Comparison of ENCODE assay signal across 8 cellular contexts in genomic region chr3:125375950-125376679, GRCh38. TPM values are rescaled to one million over a fixed set of nuclear protein-coding genes. Genes with fewer than 3 reads are reported as not detected.
A peak's percentile ranks its signal among the peaks of the same experiment; 100 is the strongest.
DNase-seq lines count a peak whose midpoint lies in the region; ATAC-seq and TF ChIP-seq lines count a peak whose summit lies in the region.

No MANE protein-coding gene starts in this region.

- ATAC-seq in GM18858 (IDR thresholded peaks at IDR 0.05; ENCODE audit: unreplicated experiment): no peak
- no peak for ATAC-seq in GM21526 (IDR thresholded peaks at IDR 0.05; ENCODE audit: low FRiP score, unreplicated experiment)

- H3K4me3 Mint-ChIP-seq in Calu3 (ENCODE audit: low read depth, unreplicated experiment): peak overlapping the region; percentile 88
- H3K4me3 Mint-ChIP-seq in activated CD4-positive, alpha-beta memory T cell treated with anti-CD3 and anti-CD28 coated beads, Interleukin-2, amount 10 ng/mL, durations not matched to agents 7 days and 5 days: peak overlapping the region; percentile 97

- H3K9ac ChIP-seq in iPS-18a (ENCODE audit: low read length): peak overlapping the region; percentile 83
- peak overlapping the region; percentile 94 to 95 for H3K9ac ChIP-seq in stomach smooth muscle (ENCODE audit: low read length in 2 of 2)

- peaks cover 22% of the 10 kb centered on the region for H3K36me3 Mint-ChIP-seq in Calu3 (ENCODE audit: insufficient read depth, unreplicated experiment)
- H3K36me3 Mint-ChIP-seq in activated CD4-positive, alpha-beta memory T cell treated with anti-CD3 and anti-CD28 coated beads, Interleukin-2, amount 10 ng/mL, durations not matched to agents 7 days and 5 days (ENCODE audit: low read depth): peaks cover 18% of the 10 kb centered on the region

- peak overlapping the region; percentile 79 for H3K27ac Mint-ChIP-seq in Calu3 (ENCODE audit: unreplicated experiment)
- peak overlapping the region; percentile 85 for H3K27ac Mint-ChIP-seq in activated CD4-positive, alpha-beta memory T cell treated with anti-CD3 and anti-CD28 coated beads, Interleukin-2, amount 10 ng/mL, durations not matched to agents 7 days and 5 days

- H3K27me3 ChIP-seq in iPS-18a (ENCODE audit: control insufficient read depth, insufficient read depth, low read length) (no peaks in the 10 kb centered on the region), stomach smooth muscle (ENCODE audit: control insufficient read depth in 1 of 2, insufficient read depth in 2 of 2, low read length in 2 of 2) (no peaks in the 10 kb centered on the region)

- DNase-seq in Calu3 (no peak), NCI-H2171 treated with DMSO at 0.1 percent for 48 hours (lab: John Stamatoyannopoulos, UW) (no peak)
- no peak for DNase-seq in activated CD4-positive, alpha-beta memory T cell treated with anti-CD3 and anti-CD28 coated beads, Interleukin-2, amount 10 ng/mL, durations not matched to agents 7 days and 5 days

- no peaks in the 10 kb centered on the region for H3K9me3 Mint-ChIP-seq in Calu3 (ENCODE audit: low read depth, unreplicated experiment)
- no peaks in the 10 kb centered on the region for H3K9me3 Mint-ChIP-seq in activated CD4-positive, alpha-beta memory T cell treated with anti-CD3 and anti-CD28 coated beads, Interleukin-2, amount 10 ng/mL, durations not matched to agents 7 days and 5 days

- H3K27ac ChIP-seq in iPS-18a (ENCODE audit: low read length) (no peak overlapping the region), stomach smooth muscle (ENCODE audit: low read length) (peak overlapping the region; percentile 75)

- no peak for TF ChIP-seq RAD21 in Ishikawa (IDR thresholded peaks at IDR 0.05; ENCODE audit: low read depth)

- H3K36me3 ChIP-seq in iPS-18a (ENCODE audit: control insufficient read depth, low read depth, low read length): no peaks in the 10 kb centered on the region
- H3K36me3 ChIP-seq in stomach smooth muscle (ENCODE audit: control insufficient read depth in 2 of 2, insufficient read depth in 2 of 2, low read length in 2 of 2): no peaks in the 10 kb centered on the region

- POLR2A ChIA-PET in activated CD4-positive, alpha-beta memory T cell treated with anti-CD3 and anti-CD28 coated beads, Interleukin-2, amount 10 ng/mL, durations not matched to agents 7 days and 5 days (lab: Charles Lee): interaction anchor here (0.6 to 1.9 kb wide), 9 partner anchors 14 to 234 kb away, joined by 3 to 18 read pairs (median 5); no protein-coding TSS in a partner anchor

- H3K9me3 ChIP-seq in iPS-18a (ENCODE audit: control insufficient read depth, low read depth, low read length) (no peaks in the 10 kb centered on the region), stomach smooth muscle (ENCODE audit: control insufficient read depth in 2 of 2, low read length in 2 of 2) (no peaks in the 10 kb centered on the region)

- no TSS peak for BruUV-seq in Calu3 (replicated peaks; lab: Mats Ljungman, UMichigan)

- no peak for TF ChIP-seq EP300 in Ishikawa (IDR thresholded peaks at IDR 0.05; ENCODE audit: borderline replicate concordance)

- H3K4me3 ChIP-seq in iPS-18a (ENCODE audit: low read length) (peak overlapping the region; percentile 84), stomach smooth muscle (ENCODE audit: low read length in 2 of 2) (peak overlapping the region; percentile 87 to 89)

- CTCF ChIA-PET in Calu3 (lab: Charles Lee): no interaction called here
- CTCF ChIA-PET in activated CD4-positive, alpha-beta memory T cell treated with anti-CD3 and anti-CD28 coated beads, Interleukin-2, amount 10 ng/mL, durations not matched to agents 7 days and 5 days (lab: Charles Lee): interaction anchor here (0.6 to 1.1 kb wide), 3 partner anchors 14 to 220 kb away, joined by 3 read pairs; no protein-coding TSS in a partner anchor

- peaks cover 5% of the 10 kb centered on the region for H3K4me1 ChIP-seq in iPS-18a (ENCODE audit: control insufficient read depth, low read depth, low read length)
- peaks cover 13% of the 10 kb centered on the region for H3K4me1 ChIP-seq in stomach smooth muscle (ENCODE audit: control insufficient read depth, insufficient read depth, low read length)

- H3K27me3 Mint-ChIP-seq in Calu3 (ENCODE audit: unreplicated experiment): no peaks in the 10 kb centered on the region
- H3K27me3 Mint-ChIP-seq in activated CD4-positive, alpha-beta memory T cell treated with anti-CD3 and anti-CD28 coated beads, Interleukin-2, amount 10 ng/mL, durations not matched to agents 7 days and 5 days: no peaks in the 10 kb centered on the region

- no peak for TF ChIP-seq CTCF in Calu3 (IDR thresholded peaks at IDR 0.05; ENCODE audit: unreplicated experiment)

- intact Hi-C loops in Calu3 (cut with micrococcal nuclease; ENCODE audit: unreplicated experiment): no loop called here

- H3K4me1 Mint-ChIP-seq in Calu3 (ENCODE audit: low read depth, unreplicated experiment): peaks cover 10% of the 10 kb centered on the region
- H3K4me1 Mint-ChIP-seq in activated CD4-positive, alpha-beta memory T cell treated with anti-CD3 and anti-CD28 coated beads, Interleukin-2, amount 10 ng/mL, durations not matched to agents 7 days and 5 days: peaks cover 28% of the 10 kb centered on the region

TF ChIP-seq in Ishikawa, 13 proteins besides CTCF, POLR2A, EP300 and RAD21:
- peak; percentile 59 for TF ChIP-seq NFIC (IDR thresholded peaks at IDR 0.05)
- TF ChIP-seq CEBPB (IDR thresholded peaks at IDR 0.05): no peak
- no peak for TF ChIP-seq TAF1 (IDR thresholded peaks at IDR 0.05; ENCODE audit: low read depth)
TF ChIP-seq in Ishikawa: peak in this region for 1.

RNA-seq across cellular contexts. Expression of gene ZNF148, which starts 1.0 kb away (rescaled TPM):
- total RNA-seq in Calu3 (2022): 55.0 and 60.7 TPM in 2 replicates
- 10 to 100 TPM; 36.9 to 41.9 TPM for total RNA-seq in activated CD4-positive, alpha-beta memory T cell treated with anti-CD3 and anti-CD28 coated beads, Interleukin-2, amount 10 ng/mL, durations not matched to agents 7 days and 5 days
